In the genomic region with DNA sequence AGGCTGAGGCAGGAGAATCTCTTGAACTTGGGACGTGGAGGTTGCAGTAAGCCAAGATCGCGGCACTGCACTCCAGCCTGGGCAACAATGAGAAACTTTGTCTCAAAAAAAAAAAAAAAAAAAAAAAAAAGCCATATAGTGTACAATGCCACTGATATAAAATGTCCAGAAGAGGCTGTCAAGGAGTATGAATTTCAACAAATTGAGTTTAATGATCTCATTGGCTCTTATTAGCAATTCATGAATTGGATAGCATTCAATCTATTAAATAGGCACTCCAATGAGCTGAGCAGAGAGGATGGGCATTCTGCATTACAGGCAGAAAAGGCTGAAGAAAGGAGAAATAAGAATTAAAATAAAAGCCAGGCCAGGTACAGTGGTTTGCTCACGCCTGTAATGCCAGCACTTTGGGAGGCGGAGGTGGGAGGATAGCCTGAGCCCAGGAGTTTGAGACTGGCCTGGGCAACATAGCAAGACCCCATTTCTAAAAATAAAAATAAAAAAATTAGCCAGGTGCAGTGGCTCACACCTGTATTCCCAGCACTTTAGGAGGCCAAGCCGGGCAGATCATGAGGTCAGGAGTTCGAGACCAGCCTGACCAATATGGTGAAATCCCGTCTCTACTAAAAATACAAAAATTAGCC, we compare ENCODE assay signal across 8 cellular contexts. TPM values are rescaled to one million over a fixed set of nuclear protein-coding genes. Genes with fewer than 3 reads are reported as not detected.
A peak's percentile ranks its signal among the peaks of the same experiment; 100 is the strongest.
DNase-seq lines count a peak whose midpoint lies in the region; TF ChIP-seq lines count a peak whose summit lies in the region.

No MANE protein-coding gene starts in this region.

- TF ChIP-seq CTCF in BE2C (IDR thresholded peaks at IDR 0.05; ENCODE audit: low read depth, low read length) = no peak
- no peak for TF ChIP-seq CTCF in nephron progenitor cell (IDR thresholded peaks at IDR 0.05)

- intact Hi-C loops in dendritic cell treated with granulocyte-macrophage colony-stimulating factor and Interleukin-4, amounts not matched to agents 40 ng/mL and 50 ng/mL, for 4 days (cut with micrococcal nuclease) = no loop called here

- H3K27me3 Mint-ChIP-seq in dendritic cell treated with granulocyte-macrophage colony-stimulating factor and Interleukin-4, amounts not matched to agents 40 ng/mL and 50 ng/mL, for 4 days = peaks cover 6% of the 10 kb centered on the region
- H3K27me3 Mint-ChIP-seq in nephron progenitor cell (ENCODE audit: low read depth, poor library complexity) = peaks cover 5% of the 10 kb centered on the region

- no peaks in the 10 kb centered on the region for H3K9me3 ChIP-seq in BE2C
- no peaks in the 10 kb centered on the region for H3K9me3 ChIP-seq in KOPT-K1 (ENCODE audit: insufficient read depth, low read length, poor library complexity, severe bottlenecking)

- peak overlapping the region; percentile 85 for H3K27ac Mint-ChIP-seq in dendritic cell treated with granulocyte-macrophage colony-stimulating factor and Interleukin-4, amounts not matched to agents 40 ng/mL and 50 ng/mL, for 4 days
- H3K27ac Mint-ChIP-seq in nephron progenitor cell = no peak overlapping the region

- no peaks in the 10 kb centered on the region for H3K27me3 ChIP-seq in BE2C

- peaks cover 6% of the 10 kb centered on the region for H3K36me3 Mint-ChIP-seq in dendritic cell treated with granulocyte-macrophage colony-stimulating factor and Interleukin-4, amounts not matched to agents 40 ng/mL and 50 ng/mL, for 4 days (ENCODE audit: low read depth)
- no peaks in the 10 kb centered on the region for H3K36me3 Mint-ChIP-seq in nephron progenitor cell (ENCODE audit: low read depth)

- peaks cover 48% of the 10 kb centered on the region for H3K4me1 Mint-ChIP-seq in dendritic cell treated with granulocyte-macrophage colony-stimulating factor and Interleukin-4, amounts not matched to agents 40 ng/mL and 50 ng/mL, for 4 days (ENCODE audit: low read depth)
- H3K4me1 Mint-ChIP-seq in nephron progenitor cell = peaks cover 25% of the 10 kb centered on the region

- no peaks in the 10 kb centered on the region; the same call in 1 of the 2 replicates for H3K4me1 ChIP-seq in BE2C

- H3K4me3 Mint-ChIP-seq in dendritic cell treated with granulocyte-macrophage colony-stimulating factor and Interleukin-4, amounts not matched to agents 40 ng/mL and 50 ng/mL, for 4 days = peak overlapping the region; percentile 70
- H3K4me3 Mint-ChIP-seq in nephron progenitor cell = peak overlapping the region; percentile 87

- peak overlapping the region; percentile 97 for H3K27ac ChIP-seq in KOPT-K1 (ENCODE audit: low read depth, low read length, poor library complexity, severe bottlenecking)

- peak overlapping the region; percentile 49 for H3K4me3 ChIP-seq in BE2C (ENCODE audit: low read depth, low read length)

- DNase-seq in BE2C (no peak), nephron progenitor cell (no peak), Kasumi-1 (lab: John Stamatoyannopoulos, UW) (no peak), middle frontal gyrus (ENCODE audit: extremely low spot score, low spot score) (no peak), GOT3 (lab: John Stamatoyannopoulos, UW) (no peak), HuH-7 (ENCODE audit: low spot score) (no peak)

- H3K36me3 ChIP-seq in BE2C (peaks cover 10% of the 10 kb centered on the region), KOPT-K1 (ENCODE audit: insufficient read depth, low read length) (peaks cover 14% of the 10 kb centered on the region; the same call in 1 of the 2 replicates)

- no peaks in the 10 kb centered on the region for H3K9me3 Mint-ChIP-seq in dendritic cell treated with granulocyte-macrophage colony-stimulating factor and Interleukin-4, amounts not matched to agents 40 ng/mL and 50 ng/mL, for 4 days
- no peaks in the 10 kb centered on the region for H3K9me3 Mint-ChIP-seq in nephron progenitor cell

RNA-seq across cellular contexts. Expression of a gene that starts 0.8 kb away (rescaled TPM):
- polyA plus RNA-seq in BE2C (2012; ENCODE audit: insufficient read depth, insufficient read length, low read depth) = 111 TPM

RNA-seq across cellular contexts. Expression of a gene that starts 18.4 kb away (rescaled TPM):
- polyA plus RNA-seq in BE2C (2012; ENCODE audit: insufficient read depth, insufficient read length, low read depth) = 18.1 TPM

RNA-seq across cellular contexts. Expression of a gene that starts 30.1 kb away (rescaled TPM):
- 1,450 TPM for polyA plus RNA-seq in BE2C (2012; ENCODE audit: insufficient read depth, insufficient read length, low read depth)
